Comparison of ENCODE assay signal across 1 cellular context in genomic region chr3:46027736-46028397, GRCh38.
TF ChIP-seq lines count a peak whose summit lies in the region.

No MANE protein-coding gene starts in this region.

TF ChIP-seq in GM23338, 12 proteins besides CTCF, POLR2A, EP300 and RAD21 (continued from another document):
- TF ChIP-seq, protein P1, sequence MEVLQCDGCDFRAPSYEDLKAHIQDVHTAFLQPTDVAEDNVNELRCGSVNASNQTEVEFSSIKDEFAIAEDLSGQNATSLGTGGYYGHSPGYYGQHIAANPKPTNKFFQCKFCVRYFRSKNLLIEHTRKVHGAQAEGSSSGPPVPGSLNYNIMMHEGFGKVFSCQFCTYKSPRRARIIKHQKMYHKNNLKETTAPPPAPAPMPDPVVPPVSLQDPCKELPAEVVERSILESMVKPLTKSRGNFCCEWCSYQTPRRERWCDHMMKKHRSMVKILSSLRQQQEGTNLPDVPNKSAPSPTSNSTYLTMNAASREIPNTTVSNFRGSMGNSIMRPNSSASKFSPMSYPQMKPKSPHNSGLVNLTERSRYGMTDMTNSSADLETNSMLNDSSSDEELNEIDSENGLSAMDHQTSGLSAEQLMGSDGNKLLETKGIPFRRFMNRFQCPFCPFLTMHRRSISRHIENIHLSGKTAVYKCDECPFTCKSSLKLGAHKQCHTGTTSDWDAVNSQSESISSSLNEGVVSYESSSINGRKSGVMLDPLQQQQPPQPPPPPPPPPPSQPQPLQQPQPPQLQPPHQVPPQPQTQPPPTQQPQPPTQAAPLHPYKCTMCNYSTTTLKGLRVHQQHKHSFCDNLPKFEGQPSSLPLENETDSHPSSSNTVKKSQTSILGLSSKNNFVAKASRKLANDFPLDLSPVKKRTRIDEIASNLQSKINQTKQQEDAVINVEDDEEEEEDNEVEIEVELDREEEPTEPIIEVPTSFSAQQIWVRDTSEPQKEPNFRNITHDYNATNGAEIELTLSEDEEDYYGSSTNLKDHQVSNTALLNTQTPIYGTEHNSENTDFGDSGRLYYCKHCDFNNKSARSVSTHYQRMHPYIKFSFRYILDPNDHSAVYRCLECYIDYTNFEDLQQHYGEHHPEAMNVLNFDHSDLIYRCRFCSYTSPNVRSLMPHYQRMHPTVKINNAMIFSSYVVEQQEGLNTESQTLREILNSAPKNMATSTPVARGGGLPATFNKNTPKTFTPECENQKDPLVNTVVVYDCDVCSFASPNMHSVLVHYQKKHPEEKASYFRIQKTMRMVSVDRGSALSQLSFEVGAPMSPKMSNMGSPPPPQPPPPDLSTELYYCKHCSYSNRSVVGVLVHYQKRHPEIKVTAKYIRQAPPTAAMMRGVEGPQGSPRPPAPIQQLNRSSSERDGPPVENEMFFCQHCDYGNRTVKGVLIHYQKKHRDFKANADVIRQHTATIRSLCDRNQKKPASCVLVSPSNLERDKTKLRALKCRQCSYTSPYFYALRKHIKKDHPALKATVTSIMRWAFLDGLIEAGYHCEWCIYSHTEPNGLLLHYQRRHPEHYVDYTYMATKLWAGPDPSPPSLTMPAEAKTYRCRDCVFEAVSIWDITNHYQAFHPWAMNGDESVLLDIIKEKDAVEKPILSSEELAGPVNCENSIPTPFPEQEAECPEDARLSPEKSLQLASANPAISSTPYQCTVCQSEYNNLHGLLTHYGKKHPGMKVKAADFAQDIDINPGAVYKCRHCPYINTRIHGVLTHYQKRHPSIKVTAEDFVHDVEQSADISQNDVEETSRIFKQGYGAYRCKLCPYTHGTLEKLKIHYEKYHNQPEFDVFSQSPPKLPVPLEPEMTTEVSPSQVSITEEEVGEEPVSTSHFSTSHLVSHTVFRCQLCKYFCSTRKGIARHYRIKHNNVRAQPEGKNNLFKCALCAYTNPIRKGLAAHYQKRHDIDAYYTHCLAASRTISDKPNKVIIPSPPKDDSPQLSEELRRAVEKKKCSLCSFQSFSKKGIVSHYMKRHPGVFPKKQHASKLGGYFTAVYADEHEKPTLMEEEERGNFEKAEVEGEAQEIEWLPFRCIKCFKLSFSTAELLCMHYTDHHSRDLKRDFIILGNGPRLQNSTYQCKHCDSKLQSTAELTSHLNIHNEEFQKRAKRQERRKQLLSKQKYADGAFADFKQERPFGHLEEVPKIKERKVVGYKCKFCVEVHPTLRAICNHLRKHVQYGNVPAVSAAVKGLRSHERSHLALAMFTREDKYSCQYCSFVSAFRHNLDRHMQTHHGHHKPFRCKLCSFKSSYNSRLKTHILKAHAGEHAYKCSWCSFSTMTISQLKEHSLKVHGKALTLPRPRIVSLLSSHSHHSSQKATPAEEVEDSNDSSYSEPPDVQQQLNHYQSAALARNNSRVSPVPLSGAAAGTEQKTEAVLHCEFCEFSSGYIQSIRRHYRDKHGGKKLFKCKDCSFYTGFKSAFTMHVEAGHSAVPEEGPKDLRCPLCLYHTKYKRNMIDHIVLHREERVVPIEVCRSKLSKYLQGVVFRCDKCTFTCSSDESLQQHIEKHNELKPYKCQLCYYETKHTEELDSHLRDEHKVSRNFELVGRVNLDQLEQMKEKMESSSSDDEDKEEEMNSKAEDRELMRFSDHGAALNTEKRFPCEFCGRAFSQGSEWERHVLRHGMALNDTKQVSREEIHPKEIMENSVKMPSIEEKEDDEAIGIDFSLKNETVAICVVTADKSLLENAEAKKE (CRISPR knock-in tag; IDR thresholded peaks at IDR 0.05): no peak
- TF ChIP-seq REST (IDR thresholded peaks at IDR 0.05; ENCODE audit: unreplicated experiment): no peak
- TF ChIP-seq POLR2AphosphoS5 (IDR thresholded peaks at IDR 0.05; ENCODE audit: low read depth): no peak
- no peak for TF ChIP-seq ZNF331 (CRISPR knock-in tag; IDR thresholded peaks at IDR 0.05; ENCODE audit: low read depth)
